In genomic region chr11:3232956-3233355, GRCh38 we compare ENCODE assay signal across 12 cellular contexts. TPM values are rescaled to one million over a fixed set of nuclear protein-coding genes. Genes with fewer than 3 reads are reported as not detected.
A peak's percentile ranks its signal among the peaks of the same experiment; 100 is the strongest.
DNase-seq lines count a peak whose midpoint lies in the region; ATAC-seq and TF ChIP-seq lines count a peak whose summit lies in the region.
"Had no signal": no experiment of that assay in that cellular context is flagged by ENCODE, and none has a peak within 500 bp of the region (broad histone marks: within the 10 kb centered on the region; RNA-seq: fewer than 3 reads in every experiment).

No MANE protein-coding gene starts in this region.

- H3K4me3 Mint-ChIP-seq in glutamatergic neuron (ENCODE audit: unreplicated experiment), result peak overlapping the region; percentile 71
- H3K4me3 Mint-ChIP-seq: CD14-positive monocyte; CD8-positive, alpha-beta T cell had no signal

- H3K9me3 Mint-ChIP-seq in glutamatergic neuron (ENCODE audit: unreplicated experiment), result peaks cover 17% of the 10 kb centered on the region
- H3K9me3 Mint-ChIP-seq: CD8-positive, alpha-beta T cell had no signal

- H3K36me3 Mint-ChIP-seq in glutamatergic neuron (ENCODE audit: unreplicated experiment), result no peaks in the 10 kb centered on the region
- H3K36me3 Mint-ChIP-seq: CD14-positive monocyte; CD8-positive, alpha-beta T cell had no signal

- intact Hi-C loops in sciatic nerve (cut with DNase I), result no loop called here

- H3K27ac Mint-ChIP-seq in glutamatergic neuron (ENCODE audit: unreplicated experiment), result peak overlapping the region; percentile 95
- H3K27ac Mint-ChIP-seq: CD8-positive, alpha-beta T cell had no signal

- no peak for TF ChIP-seq CTCF in glutamatergic neuron (IDR thresholded peaks at IDR 0.05; ENCODE audit: partially characterized antibody, unreplicated experiment)

- ATAC-seq in sciatic nerve (no peak), GM21723 (IDR thresholded peaks at IDR 0.05; ENCODE audit: unreplicated experiment) (no peak), HG02642 (IDR thresholded peaks at IDR 0.05; ENCODE audit: poor library complexity, unreplicated experiment) (no peak)
- ATAC-seq: CD8-positive, alpha-beta T cell had no signal

- H3K27me3 Mint-ChIP-seq in glutamatergic neuron (ENCODE audit: unreplicated experiment), result peaks cover 20% of the 10 kb centered on the region

- peak; percentile 3 for DNase-seq in 8988T
- DNase-seq in D341Med (ENCODE audit: low spot score), result peak; percentile 18
- DNase-seq in glutamatergic neuron, result no peak
- peak; percentile 53 for DNase-seq in sciatic nerve (ENCODE audit: low spot score)
- DNase-seq in NCI-H187 (lab: John Stamatoyannopoulos, UW), result no peak
- DNase-seq: CD8-positive, alpha-beta T cell; COR-L47; GF-D8 had no signal

- H3K4me1 Mint-ChIP-seq in glutamatergic neuron (ENCODE audit: low read depth, unreplicated experiment), result peaks cover 18% of the 10 kb centered on the region

RNA-seq across cellular contexts. Expression of gene MRGPRE, which starts 0.7 kb away (rescaled TPM):
- total RNA-seq in glutamatergic neuron (ENCODE audit: unreplicated experiment) (1.0 TPM), sciatic nerve (not detected)
- total RNA-seq: CD8-positive, alpha-beta T cell; HepG2 had no signal

RNA-seq across cellular contexts. Expression of gene MRGPRG, which starts 14.3 kb away (rescaled TPM):
- total RNA-seq in glutamatergic neuron (ENCODE audit: unreplicated experiment) (not detected), sciatic nerve (not detected)
- total RNA-seq: CD8-positive, alpha-beta T cell; HepG2 had no signal

Comparison
In these comparisons a context has a peak if more than half of its experiments do, and no peak if none do; other contexts are left out.
1. DNase-seq: peak in 8988T (single experiment), D341Med (single experiment) and sciatic nerve (single experiment); none in glutamatergic neuron (single experiment) and NCI-H187 (0 of 2).